1 cellular context compared by ENCODE assay signal in the genomic region with DNA sequence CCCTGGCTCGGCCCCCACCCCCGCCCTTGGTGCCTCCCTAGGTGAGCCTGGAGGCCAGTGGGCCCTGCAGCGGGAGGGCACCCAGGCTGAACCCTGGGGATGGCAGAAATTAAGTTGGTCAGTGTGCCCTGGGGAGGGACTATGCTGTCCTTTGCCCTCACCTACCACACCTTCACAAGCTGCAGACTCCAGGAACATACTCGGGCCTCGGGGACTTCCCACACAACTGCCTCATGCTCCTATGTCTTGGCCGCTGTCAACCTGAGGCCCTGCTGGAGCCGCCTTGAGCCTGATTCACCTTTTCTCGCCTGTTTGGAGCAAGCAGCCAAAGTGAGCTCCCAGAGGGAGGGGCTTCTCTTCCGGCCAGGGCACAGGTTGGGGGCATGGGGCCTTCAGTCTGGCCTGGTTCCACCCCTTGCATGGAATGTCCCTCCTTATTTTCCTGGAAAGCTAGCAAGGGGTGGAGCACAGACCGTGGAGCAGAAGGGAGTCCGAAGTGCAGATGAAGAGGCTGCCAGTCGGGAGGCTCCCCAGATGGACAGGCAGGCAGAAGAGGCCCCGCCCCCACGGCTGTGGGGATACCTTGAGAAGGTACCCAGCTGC.
TF ChIP-seq lines count a peak whose summit lies in the region.

No MANE protein-coding gene starts in this region.

TF ChIP-seq in HEK293, 187 proteins besides CTCF, POLR2A, EP300 and RAD21 (continued from another document):
- TF ChIP-seq, protein P1, sequence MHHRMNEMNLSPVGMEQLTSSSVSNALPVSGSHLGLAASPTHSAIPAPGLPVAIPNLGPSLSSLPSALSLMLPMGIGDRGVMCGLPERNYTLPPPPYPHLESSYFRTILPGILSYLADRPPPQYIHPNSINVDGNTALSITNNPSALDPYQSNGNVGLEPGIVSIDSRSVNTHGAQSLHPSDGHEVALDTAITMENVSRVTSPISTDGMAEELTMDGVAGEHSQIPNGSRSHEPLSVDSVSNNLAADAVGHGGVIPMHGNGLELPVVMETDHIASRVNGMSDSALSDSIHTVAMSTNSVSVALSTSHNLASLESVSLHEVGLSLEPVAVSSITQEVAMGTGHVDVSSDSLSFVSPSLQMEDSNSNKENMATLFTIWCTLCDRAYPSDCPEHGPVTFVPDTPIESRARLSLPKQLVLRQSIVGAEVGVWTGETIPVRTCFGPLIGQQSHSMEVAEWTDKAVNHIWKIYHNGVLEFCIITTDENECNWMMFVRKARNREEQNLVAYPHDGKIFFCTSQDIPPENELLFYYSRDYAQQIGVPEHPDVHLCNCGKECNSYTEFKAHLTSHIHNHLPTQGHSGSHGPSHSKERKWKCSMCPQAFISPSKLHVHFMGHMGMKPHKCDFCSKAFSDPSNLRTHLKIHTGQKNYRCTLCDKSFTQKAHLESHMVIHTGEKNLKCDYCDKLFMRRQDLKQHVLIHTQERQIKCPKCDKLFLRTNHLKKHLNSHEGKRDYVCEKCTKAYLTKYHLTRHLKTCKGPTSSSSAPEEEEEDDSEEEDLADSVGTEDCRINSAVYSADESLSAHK (tag by site-specific recombination; IDR thresholded peaks at IDR 0.05): no peak
- TF ChIP-seq ZNF175 (tag by site-specific recombination; IDR thresholded peaks at IDR 0.05): no peak
- TF ChIP-seq ZFHX2 (tag by site-specific recombination; conservative IDR thresholded peaks at IDR 0.05): peak; percentile 56
- TF ChIP-seq ZNF155 (tag by site-specific recombination; IDR thresholded peaks at IDR 0.05): no peak
- TF ChIP-seq, protein P2, sequence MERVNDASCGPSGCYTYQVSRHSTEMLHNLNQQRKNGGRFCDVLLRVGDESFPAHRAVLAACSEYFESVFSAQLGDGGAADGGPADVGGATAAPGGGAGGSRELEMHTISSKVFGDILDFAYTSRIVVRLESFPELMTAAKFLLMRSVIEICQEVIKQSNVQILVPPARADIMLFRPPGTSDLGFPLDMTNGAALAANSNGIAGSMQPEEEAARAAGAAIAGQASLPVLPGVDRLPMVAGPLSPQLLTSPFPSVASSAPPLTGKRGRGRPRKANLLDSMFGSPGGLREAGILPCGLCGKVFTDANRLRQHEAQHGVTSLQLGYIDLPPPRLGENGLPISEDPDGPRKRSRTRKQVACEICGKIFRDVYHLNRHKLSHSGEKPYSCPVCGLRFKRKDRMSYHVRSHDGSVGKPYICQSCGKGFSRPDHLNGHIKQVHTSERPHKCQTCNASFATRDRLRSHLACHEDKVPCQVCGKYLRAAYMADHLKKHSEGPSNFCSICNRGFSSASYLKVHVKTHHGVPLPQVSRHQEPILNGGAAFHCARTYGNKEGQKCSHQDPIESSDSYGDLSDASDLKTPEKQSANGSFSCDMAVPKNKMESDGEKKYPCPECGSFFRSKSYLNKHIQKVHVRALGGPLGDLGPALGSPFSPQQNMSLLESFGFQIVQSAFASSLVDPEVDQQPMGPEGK (tag by site-specific recombination; IDR thresholded peaks at IDR 0.05): 0 out of 2 replicates have a peak, but pooled peaks have one; percentile 9
- no peak for TF ChIP-seq ZNF560 (tag by site-specific recombination; IDR thresholded peaks at IDR 0.05; ENCODE audit: borderline replicate concordance)
- TF ChIP-seq, protein P3, sequence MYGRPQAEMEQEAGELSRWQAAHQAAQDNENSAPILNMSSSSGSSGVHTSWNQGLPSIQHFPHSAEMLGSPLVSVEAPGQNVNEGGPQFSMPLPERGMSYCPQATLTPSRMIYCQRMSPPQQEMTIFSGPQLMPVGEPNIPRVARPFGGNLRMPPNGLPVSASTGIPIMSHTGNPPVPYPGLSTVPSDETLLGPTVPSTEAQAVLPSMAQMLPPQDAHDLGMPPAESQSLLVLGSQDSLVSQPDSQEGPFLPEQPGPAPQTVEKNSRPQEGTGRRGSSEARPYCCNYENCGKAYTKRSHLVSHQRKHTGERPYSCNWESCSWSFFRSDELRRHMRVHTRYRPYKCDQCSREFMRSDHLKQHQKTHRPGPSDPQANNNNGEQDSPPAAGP (tag by site-specific recombination; IDR thresholded peaks at IDR 0.05): peak; percentile 14; the same call in 1 of the 2 replicates
TF ChIP-seq in HEK293: peak in this region for 8.
